ENCODE assay signal across 1 cellular context in genomic region chr1:178566187-178566586, GRCh38.
A peak's percentile ranks its signal among the peaks of the same experiment; 100 is the strongest.
TF ChIP-seq lines count a peak whose summit lies in the region.

No MANE protein-coding gene starts in this region.

TF ChIP-seq in GM12878, 131 proteins besides CTCF, POLR2A, EP300 and RAD21 (continued from another document):
- TF ChIP-seq RELB (IDR thresholded peaks at IDR 0.05; ENCODE audit: low read depth) (no peak), NFIC (IDR thresholded peaks at IDR 0.05; ENCODE audit: low read depth, low read length) (peak; percentile 65), ZNF622 (IDR thresholded peaks at IDR 0.05) (no peak), TARDBP (IDR thresholded peaks at IDR 0.05; ENCODE audit: borderline replicate concordance) (no peak), IRF4 (IDR thresholded peaks at IDR 0.05; ENCODE audit: low read depth, low read length) (0 out of 2 replicates have a peak, but pooled peaks have one; percentile 52), SUZ12 (IDR thresholded peaks at IDR 0.05; ENCODE audit: unreplicated experiment) (no peak), TCF3 (IDR thresholded peaks at IDR 0.05; ENCODE audit: borderline replicate concordance, insufficient read depth, low read depth, low read length) (0 out of 2 replicates have a peak, but pooled peaks have one; percentile 18), IKZF1 (conservative IDR thresholded peaks at IDR 0.05) (peak; percentile 28; the same call in 1 of the 2 replicates), TCF12 (IDR thresholded peaks at IDR 0.05; ENCODE audit: low read depth, low read length) (0 out of 2 replicates have a peak, but pooled peaks have one; percentile 21), BHLHE40 (IDR thresholded peaks at IDR 0.05; ENCODE audit: borderline replicate concordance in 1 of 2, low read depth in 2 of 2, low read length in 1 of 2) (0 out of 4 replicates have a peak, but pooled peaks of 1 of the 2 experiments have one; percentile 7), POLR2AphosphoS2 (IDR thresholded peaks at IDR 0.05; ENCODE audit: low read depth, low read length) (no peak), YY1 (IDR thresholded peaks at IDR 0.05; ENCODE audit: low read depth, low read length) (no peak), ZBTB33 (IDR thresholded peaks at IDR 0.05) (no peak), BMI1 (IDR thresholded peaks at IDR 0.05; ENCODE audit: borderline replicate concordance) (no peak), CBFB (IDR thresholded peaks at IDR 0.05; ENCODE audit: low read depth) (peak; percentile 50; the same call in 1 of the 2 replicates), HDAC2 (IDR thresholded peaks at IDR 0.05) (no peak), BCL11A (IDR thresholded peaks at IDR 0.05; ENCODE audit: low read depth, low read length) (peak; percentile 69), CBX5 (IDR thresholded peaks at IDR 0.05; ENCODE audit: low read depth) (no peak), MEF2A (IDR thresholded peaks at IDR 0.05; ENCODE audit: insufficient read depth, low read depth, low read length) (no peak), TAF1 (IDR thresholded peaks at IDR 0.05; ENCODE audit: borderline replicate concordance, low read depth, low read length) (no peak), SREBF2 (IDR thresholded peaks at IDR 0.05; ENCODE audit: low read length) (no peak), KLF5 (IDR thresholded peaks at IDR 0.05; ENCODE audit: partially characterized antibody) (no peak), JUNB (IDR thresholded peaks at IDR 0.05) (peak; percentile 88), EED (IDR thresholded peaks at IDR 0.05; ENCODE audit: low read depth) (peak; percentile 77), NR2F1 (conservative IDR thresholded peaks at IDR 0.05) (0 out of 2 replicates have a peak, but pooled peaks have one; percentile 15), ZZZ3 (IDR thresholded peaks at IDR 0.05; ENCODE audit: control insufficient read depth, insufficient read length, low read depth) (no peak), CBX3 (IDR thresholded peaks at IDR 0.05; ENCODE audit: borderline replicate concordance, low read depth) (no peak), FOXM1 (IDR thresholded peaks at IDR 0.05; ENCODE audit: low read depth, low read length) (peak; percentile 62; the same call in 1 of the 2 replicates), PAX5 (IDR thresholded peaks at IDR 0.05; ENCODE audit: borderline replicate concordance, low read depth, low read length) (peak; percentile 37; the same call in 1 of the 2 replicates), CREM (IDR thresholded peaks at IDR 0.05; ENCODE audit: low read depth) (no peak), DPF2 (IDR thresholded peaks at IDR 0.05) (0 out of 2 replicates have a peak, but pooled peaks have one; percentile 40), SREBF1 (IDR thresholded peaks at IDR 0.05; ENCODE audit: low read length) (no peak), POU2F2 (IDR thresholded peaks at IDR 0.05; ENCODE audit: borderline replicate concordance, low read depth, low read length) (no peak), SPI1 (IDR thresholded peaks at IDR 0.05; ENCODE audit: borderline replicate concordance, insufficient read depth, low read depth, low read length) (no peak), IKZF2 (IDR thresholded peaks at IDR 0.05) (peak in 1 of 2 experiments; percentile 39; a peak in 2 of 4 replicates), FOS (IDR thresholded peaks at IDR 0.05; ENCODE audit: borderline replicate concordance, extremely low read depth, insufficient read length) (no peak)
- TF ChIP-seq, protein P1, sequence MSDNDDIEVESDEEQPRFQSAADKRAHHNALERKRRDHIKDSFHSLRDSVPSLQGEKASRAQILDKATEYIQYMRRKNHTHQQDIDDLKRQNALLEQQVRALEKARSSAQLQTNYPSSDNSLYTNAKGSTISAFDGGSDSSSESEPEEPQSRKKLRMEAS (IDR thresholded peaks at IDR 0.05; ENCODE audit: low read depth, low read length): no peak
- TF ChIP-seq, protein P2, sequence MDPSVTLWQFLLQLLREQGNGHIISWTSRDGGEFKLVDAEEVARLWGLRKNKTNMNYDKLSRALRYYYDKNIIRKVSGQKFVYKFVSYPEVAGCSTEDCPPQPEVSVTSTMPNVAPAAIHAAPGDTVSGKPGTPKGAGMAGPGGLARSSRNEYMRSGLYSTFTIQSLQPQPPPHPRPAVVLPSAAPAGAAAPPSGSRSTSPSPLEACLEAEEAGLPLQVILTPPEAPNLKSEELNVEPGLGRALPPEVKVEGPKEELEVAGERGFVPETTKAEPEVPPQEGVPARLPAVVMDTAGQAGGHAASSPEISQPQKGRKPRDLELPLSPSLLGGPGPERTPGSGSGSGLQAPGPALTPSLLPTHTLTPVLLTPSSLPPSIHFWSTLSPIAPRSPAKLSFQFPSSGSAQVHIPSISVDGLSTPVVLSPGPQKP (IDR thresholded peaks at IDR 0.05; ENCODE audit: low read depth, low read length): no peak
- TF ChIP-seq, protein P3, sequence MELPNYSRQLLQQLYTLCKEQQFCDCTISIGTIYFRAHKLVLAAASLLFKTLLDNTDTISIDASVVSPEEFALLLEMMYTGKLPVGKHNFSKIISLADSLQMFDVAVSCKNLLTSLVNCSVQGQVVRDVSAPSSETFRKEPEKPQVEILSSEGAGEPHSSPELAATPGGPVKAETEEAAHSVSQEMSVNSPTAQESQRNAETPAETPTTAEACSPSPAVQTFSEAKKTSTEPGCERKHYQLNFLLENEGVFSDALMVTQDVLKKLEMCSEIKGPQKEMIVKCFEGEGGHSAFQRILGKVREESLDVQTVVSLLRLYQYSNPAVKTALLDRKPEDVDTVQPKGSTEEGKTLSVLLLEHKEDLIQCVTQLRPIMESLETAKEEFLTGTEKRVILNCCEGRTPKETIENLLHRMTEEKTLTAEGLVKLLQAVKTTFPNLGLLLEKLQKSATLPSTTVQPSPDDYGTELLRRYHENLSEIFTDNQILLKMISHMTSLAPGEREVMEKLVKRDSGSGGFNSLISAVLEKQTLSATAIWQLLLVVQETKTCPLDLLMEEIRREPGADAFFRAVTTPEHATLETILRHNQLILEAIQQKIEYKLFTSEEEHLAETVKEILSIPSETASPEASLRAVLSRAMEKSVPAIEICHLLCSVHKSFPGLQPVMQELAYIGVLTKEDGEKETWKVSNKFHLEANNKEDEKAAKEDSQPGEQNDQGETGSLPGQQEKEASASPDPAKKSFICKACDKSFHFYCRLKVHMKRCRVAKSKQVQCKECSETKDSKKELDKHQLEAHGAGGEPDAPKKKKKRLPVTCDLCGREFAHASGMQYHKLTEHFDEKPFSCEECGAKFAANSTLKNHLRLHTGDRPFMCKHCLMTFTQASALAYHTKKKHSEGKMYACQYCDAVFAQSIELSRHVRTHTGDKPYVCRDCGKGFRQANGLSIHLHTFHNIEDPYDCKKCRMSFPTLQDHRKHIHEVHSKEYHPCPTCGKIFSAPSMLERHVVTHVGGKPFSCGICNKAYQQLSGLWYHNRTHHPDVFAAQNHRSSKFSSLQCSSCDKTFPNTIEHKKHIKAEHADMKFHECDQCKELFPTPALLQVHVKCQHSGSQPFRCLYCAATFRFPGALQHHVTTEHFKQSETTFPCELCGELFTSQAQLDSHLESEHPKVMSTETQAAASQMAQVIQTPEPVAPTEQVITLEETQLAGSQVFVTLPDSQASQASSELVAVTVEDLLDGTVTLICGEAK (IDR thresholded peaks at IDR 0.05; ENCODE audit: borderline replicate concordance): no peak
- TF ChIP-seq, protein P4, sequence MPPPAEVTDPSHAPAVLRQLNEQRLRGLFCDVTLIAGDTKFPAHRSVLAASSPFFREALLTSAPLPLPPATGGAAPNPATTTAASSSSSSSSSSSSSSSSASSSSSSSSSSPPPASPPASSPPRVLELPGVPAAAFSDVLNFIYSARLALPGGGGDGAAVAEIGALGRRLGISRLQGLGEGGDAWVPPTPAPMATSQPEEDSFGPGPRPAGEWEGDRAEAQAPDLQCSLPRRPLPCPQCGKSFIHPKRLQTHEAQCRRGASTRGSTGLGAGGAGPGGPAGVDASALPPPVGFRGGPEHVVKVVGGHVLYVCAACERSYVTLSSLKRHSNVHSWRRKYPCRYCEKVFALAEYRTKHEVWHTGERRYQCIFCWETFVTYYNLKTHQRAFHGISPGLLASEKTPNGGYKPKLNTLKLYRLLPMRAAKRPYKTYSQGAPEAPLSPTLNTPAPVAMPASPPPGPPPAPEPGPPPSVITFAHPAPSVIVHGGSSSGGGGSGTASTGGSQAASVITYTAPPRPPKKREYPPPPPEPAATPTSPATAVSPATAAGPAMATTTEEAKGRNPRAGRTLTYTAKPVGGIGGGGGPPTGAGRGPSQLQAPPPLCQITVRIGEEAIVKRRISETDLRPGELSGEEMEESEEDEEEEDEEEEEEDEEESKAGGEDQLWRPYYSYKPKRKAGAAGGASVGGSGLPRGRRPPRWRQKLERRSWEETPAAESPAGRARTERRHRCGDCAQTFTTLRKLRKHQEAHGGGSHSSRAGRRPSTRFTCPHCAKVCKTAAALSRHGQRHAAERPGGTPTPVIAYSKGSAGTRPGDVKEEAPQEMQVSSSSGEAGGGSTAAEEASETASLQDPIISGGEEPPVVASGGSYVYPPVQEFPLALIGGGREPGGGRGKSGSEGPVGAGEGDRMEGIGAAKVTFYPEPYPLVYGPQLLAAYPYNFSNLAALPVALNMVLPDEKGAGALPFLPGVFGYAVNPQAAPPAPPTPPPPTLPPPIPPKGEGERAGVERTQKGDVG (CRISPR knock-in tag; IDR thresholded peaks at IDR 0.05): no peak
- TF ChIP-seq, protein P5, sequence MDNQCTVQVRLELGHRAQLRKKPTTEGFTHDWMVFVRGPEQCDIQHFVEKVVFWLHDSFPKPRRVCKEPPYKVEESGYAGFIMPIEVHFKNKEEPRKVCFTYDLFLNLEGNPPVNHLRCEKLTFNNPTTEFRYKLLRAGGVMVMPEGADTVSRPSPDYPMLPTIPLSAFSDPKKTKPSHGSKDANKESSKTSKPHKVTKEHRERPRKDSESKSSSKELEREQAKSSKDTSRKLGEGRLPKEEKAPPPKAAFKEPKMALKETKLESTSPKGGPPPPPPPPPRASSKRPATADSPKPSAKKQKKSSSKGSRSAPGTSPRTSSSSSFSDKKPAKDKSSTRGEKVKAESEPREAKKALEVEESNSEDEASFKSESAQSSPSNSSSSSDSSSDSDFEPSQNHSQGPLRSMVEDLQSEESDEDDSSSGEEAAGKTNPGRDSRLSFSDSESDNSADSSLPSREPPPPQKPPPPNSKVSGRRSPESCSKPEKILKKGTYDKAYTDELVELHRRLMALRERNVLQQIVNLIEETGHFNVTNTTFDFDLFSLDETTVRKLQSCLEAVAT (IDR thresholded peaks at IDR 0.05): no peak
